ENCODE assay signal across 8 cellular contexts in genomic region chr12:43806737-43807072, GRCh38. TPM values are rescaled to one million over a fixed set of nuclear protein-coding genes. Genes with fewer than 3 reads are reported as not detected.
A peak's percentile ranks its signal among the peaks of the same experiment; 100 is the strongest.
DNase-seq lines count a peak whose midpoint lies in the region; ATAC-seq and TF ChIP-seq lines count a peak whose summit lies in the region.

No MANE protein-coding gene starts in this region.

- H3K4me3 Mint-ChIP-seq in Calu3 (ENCODE audit: low read depth, unreplicated experiment) = peak overlapping the region; percentile 81

- H3K4me2 ChIP-seq in osteoblast (ENCODE audit: insufficient read depth, low read length) = peak overlapping the region; percentile 90

- TF ChIP-seq CTCF in Calu3 (IDR thresholded peaks at IDR 0.05; ENCODE audit: unreplicated experiment) (no peak), osteoblast (IDR thresholded peaks at IDR 0.05; ENCODE audit: extremely low read depth, low read depth, low read length) (no peak)

- TSS peak; percentile 88 for BruUV-seq in Calu3 (replicated peaks; lab: Mats Ljungman, UMichigan)

- peaks cover 28% of the 10 kb centered on the region for H3K36me3 Mint-ChIP-seq in Calu3 (ENCODE audit: insufficient read depth, unreplicated experiment)

- H3K27ac ChIP-seq in osteoblast (ENCODE audit: low read depth, low read length) = peak overlapping the region; percentile 96

- DNase-seq in Calu3 (no peak), NT2/D1 (ENCODE audit: low read depth, low spot score) (no peak), osteoblast (ENCODE audit: insufficient read length, low spot score, missing footprints) (no peak), foreskin melanocyte (no peak), posterior vena cava (ENCODE audit: low spot score) (no peak), NCI-H524 treated with DMSO at 0.1 percent for 48 hours (lab: John Stamatoyannopoulos, UW) (no peak)

- H3K4me3 ChIP-seq in NT2/D1 (ENCODE audit: insufficient read length, low read depth) (peak overlapping the region; percentile 95), endocrine pancreas (ENCODE audit: control insufficient read depth, insufficient read depth, low read length) (peak overlapping the region; percentile 96), osteoblast (ENCODE audit: insufficient read depth, low read length) (peak overlapping the region; percentile 94)

- intact Hi-C loops in Calu3 (cut with micrococcal nuclease; ENCODE audit: unreplicated experiment) (no loop called here), posterior vena cava (cut with DNase I) (loop anchor here in 1 of 2 donors (10.0 kb wide), 1 partner anchor 78 kb away; no protein-coding TSS in a partner anchor)

- no peaks in the 10 kb centered on the region for H4K20me1 ChIP-seq in osteoblast (ENCODE audit: insufficient read depth, low read length)

- H3K9me3 ChIP-seq in NT2/D1 (ENCODE audit: insufficient read depth, low read length) (no peaks in the 10 kb centered on the region), endocrine pancreas (ENCODE audit: control insufficient read depth, low read length) (no peaks in the 10 kb centered on the region), osteoblast (ENCODE audit: low read depth, low read length) (no peaks in the 10 kb centered on the region)

- H3K4me1 Mint-ChIP-seq in Calu3 (ENCODE audit: low read depth, unreplicated experiment) = no peaks in the 10 kb centered on the region

- H2AFZ ChIP-seq in osteoblast (ENCODE audit: low read length) = peak overlapping the region; percentile 94

- CTCF ChIA-PET in Calu3 (lab: Charles Lee) = interaction anchor here (2.3 kb wide), 1 partner anchor 76 kb away, joined by 10 read pairs; no protein-coding TSS in a partner anchor

- no peak for ATAC-seq in GM21825 (IDR thresholded peaks at IDR 0.05; ENCODE audit: unreplicated experiment)

- H3K27me3 ChIP-seq in NT2/D1 (ENCODE audit: insufficient read depth, insufficient read length) (no peaks in the 10 kb centered on the region), endocrine pancreas (ENCODE audit: control insufficient read depth, insufficient read depth, low read length) (no peaks in the 10 kb centered on the region), osteoblast (ENCODE audit: insufficient read depth, low read length) (no peaks in the 10 kb centered on the region)

- H3K36me3 ChIP-seq in NT2/D1 (ENCODE audit: insufficient read depth, insufficient read length, low read length) (peaks cover 21% of the 10 kb centered on the region), endocrine pancreas (ENCODE audit: control insufficient read depth, insufficient read depth, low read length) (no peaks in the 10 kb centered on the region), osteoblast (ENCODE audit: insufficient read depth, low read length) (peaks cover 13% of the 10 kb centered on the region)

- H3K9ac ChIP-seq in NT2/D1 (ENCODE audit: insufficient read length, low read depth) (peak overlapping the region; percentile 96), endocrine pancreas (ENCODE audit: control insufficient read depth, insufficient read depth, low read length) (peak overlapping the region; percentile 89)

- peak overlapping the region; percentile 90 for H3K27ac Mint-ChIP-seq in Calu3 (ENCODE audit: unreplicated experiment)

- no peaks in the 10 kb centered on the region for H3K4me1 ChIP-seq in NT2/D1 (ENCODE audit: insufficient read depth, insufficient read length)
- H3K4me1 ChIP-seq in endocrine pancreas (ENCODE audit: control insufficient read depth, insufficient read depth, low read length) = peaks cover 24% of the 10 kb centered on the region
- peaks cover 19% of the 10 kb centered on the region for H3K4me1 ChIP-seq in osteoblast (ENCODE audit: insufficient read depth, low read length)

- H3K9me3 Mint-ChIP-seq in Calu3 (ENCODE audit: low read depth, unreplicated experiment) = no peaks in the 10 kb centered on the region

- peaks cover 32% of the 10 kb centered on the region for H3K79me2 ChIP-seq in osteoblast (ENCODE audit: insufficient read depth, low read length)

- no peaks in the 10 kb centered on the region for H3K27me3 Mint-ChIP-seq in Calu3 (ENCODE audit: unreplicated experiment)

RNA-seq across cellular contexts. Expression of gene TWF1, which starts 0.6 kb away (rescaled TPM):
- total RNA-seq in Calu3 (2022) (67.4 and 75.8 TPM in 2 replicates), osteoblast (180 and 219 TPM in 2 replicates), posterior vena cava (100 to 1,000 TPM; 104 to 110 TPM)

RNA-seq across cellular contexts. Expression of gene TMEM117, which starts 29.2 kb away (rescaled TPM):
- total RNA-seq in Calu3 (2022) = 1.1 TPM in 2 replicates
- 20.6 and 22.4 TPM in 2 replicates for total RNA-seq in osteoblast
- total RNA-seq in posterior vena cava = 10 to 100 TPM in 1 of 2 donors, 1 to 10 TPM in 1; 10.0 to 11.4 TPM

RNA-seq across cellular contexts. Expression of gene IRAK4, which starts 48.0 kb away (rescaled TPM):
- total RNA-seq in Calu3 (2022) = 8.4 and 11.4 TPM in 2 replicates
- total RNA-seq in osteoblast = 27.9 and 38.9 TPM in 2 replicates
- total RNA-seq in posterior vena cava = 10 to 100 TPM; 19.9 to 21.5 TPM

RNA-seq across cellular contexts. Expression of gene PUS7L, which starts 48.1 kb away (rescaled TPM):
- total RNA-seq in Calu3 (2022) (10.2 and 15.5 TPM in 2 replicates), osteoblast (18.9 and 20.6 TPM in 2 replicates), posterior vena cava (10 to 100 TPM; 16.5 to 18.1 TPM)
